In genomic region chr16:86865866-86866675, GRCh38 we compare ENCODE assay signal across 17 cellular contexts.
DNase-seq lines count a peak whose midpoint lies in the region; ATAC-seq, FAIRE-seq and TF ChIP-seq lines count a peak whose summit lies in the region.
"Had no signal": no experiment of that assay in that cellular context is flagged by ENCODE, and none has a peak within 500 bp of the region (broad histone marks: within the 10 kb centered on the region; RNA-seq: fewer than 3 reads in every experiment).

No MANE protein-coding gene starts in this region.

- ATAC-seq in GM19023 (IDR thresholded peaks at IDR 0.05; ENCODE audit: unreplicated experiment) = no peak
- ATAC-seq: activated CD8-positive, alpha-beta T cell treated with anti-CD3 and anti-CD28 coated beads for 36 hours; body of pancreas had no signal

- DNase-seq in H4 (ENCODE audit: low spot score) (peak; percentile 84), chondrocyte (ENCODE audit: low spot score) (peak; percentile 88), right atrium auricular region (ENCODE audit: low spot score) (peak; percentile 66), colonic mucosa (no peak), GM12891 (ENCODE audit: insufficient read length, low spot score) (no peak)
- DNase-seq in CD8-positive, alpha-beta memory T cell = no peak
- DNase-seq: activated CD8-positive, alpha-beta T cell treated with anti-CD3 and anti-CD28 coated beads for 36 hours; activated gamma-delta T cell; body of pancreas; C1 segment of cervical spinal cord; EL; NCI-H510A treated with DMSO at 0.1 percent for 48 hours; T1000 had no signal

- H3K27me3 Mint-ChIP-seq in chondrocyte (ENCODE audit: low read depth) = no peaks in the 10 kb centered on the region
- H3K27me3 Mint-ChIP-seq in CD8-positive, alpha-beta memory T cell = peaks cover 0 to 3% of the 10 kb centered on the region in 2 donors
- H3K27me3 Mint-ChIP-seq: activated CD8-positive, alpha-beta T cell treated with anti-CD3 and anti-CD28 coated beads for 36 hours had no signal

- POLR2A ChIA-PET in CD8-positive, alpha-beta memory T cell (lab: Charles Lee) = no interaction called here

- H3K4me3 Mint-ChIP-seq in chondrocyte (ENCODE audit: unreplicated experiment) = peak overlapping the region; percentile 5
- H3K4me3 Mint-ChIP-seq in CD8-positive, alpha-beta memory T cell = no peak overlapping the region
- H3K4me3 Mint-ChIP-seq: activated CD8-positive, alpha-beta T cell treated with anti-CD3 and anti-CD28 coated beads for 36 hours; stimulated activated naive CD8-positive, alpha-beta T cell treated with anti-CD3 and anti-CD28 coated beads, Interleukin-15, Interleukin-2, amounts not matched to agents 100 ng/mL and 50 ng/mL, for 24 hours had no signal

- H3K9me3 Mint-ChIP-seq in chondrocyte (ENCODE audit: low read depth) = no peaks in the 10 kb centered on the region
- H3K9me3 Mint-ChIP-seq in CD8-positive, alpha-beta memory T cell = peaks cover 0 to 5% (median 0%) of the 10 kb centered on the region in 5 donors
- H3K9me3 Mint-ChIP-seq: activated CD8-positive, alpha-beta T cell treated with anti-CD3 and anti-CD28 coated beads for 36 hours had no signal

- peak overlapping the region; percentile 43 for H3K4me2 ChIP-seq in skeletal muscle satellite cell (ENCODE audit: low read length)

- TF ChIP-seq CTCF in chondrocyte (IDR thresholded peaks at IDR 0.05) = peak; percentile 68
- TF ChIP-seq CTCF in right atrium auricular region (IDR thresholded peaks at IDR 0.05) = peak in 1 of 2 donors; percentile 19
- no peak for TF ChIP-seq CTCF in colonic mucosa (IDR thresholded peaks at IDR 0.05)

- no peak for FAIRE-seq in GM12891 (lab: Jason Lieb, UNC)

- no peak for TF ChIP-seq POLR2A in GM12891 (IDR thresholded peaks at IDR 0.05; ENCODE audit: low read depth, low read length)

- H3K4me1 ChIP-seq in right atrium auricular region (peaks cover 0 to 20% of the 10 kb centered on the region in 2 donors), skeletal muscle satellite cell (ENCODE audit: control insufficient read depth, insufficient read depth, low read length) (peaks cover 12% of the 10 kb centered on the region), colonic mucosa (no peaks in the 10 kb centered on the region)
- H3K4me1 ChIP-seq in CD8-positive, alpha-beta memory T cell (ENCODE audit: insufficient read depth, low read length) = no peaks in the 10 kb centered on the region
- H3K4me1 ChIP-seq: body of pancreas, HAP-1 had no signal

- H3K9me3 ChIP-seq in right atrium auricular region = no peaks in the 10 kb centered on the region
- peaks cover 4% of the 10 kb centered on the region for H3K9me3 ChIP-seq in skeletal muscle satellite cell (replicated peaks; ENCODE audit: low read length)
- H3K9me3 ChIP-seq in colonic mucosa = no peaks in the 10 kb centered on the region
- no peaks in the 10 kb centered on the region for H3K9me3 ChIP-seq in CD8-positive, alpha-beta memory T cell (ENCODE audit: low read length)
- H3K9me3 ChIP-seq: body of pancreas had no signal

- H3K27ac ChIP-seq in right atrium auricular region (peak overlapping the region; percentile 70 to 86), colonic mucosa (no peak overlapping the region)
- no peak overlapping the region for H3K27ac ChIP-seq in CD8-positive, alpha-beta memory T cell (ENCODE audit: low read depth, low read length)
- H3K27ac ChIP-seq: body of pancreas had no signal

- no peak overlapping the region for H3K4me3 ChIP-seq in right atrium auricular region
- H3K4me3 ChIP-seq in skeletal muscle satellite cell (ENCODE audit: low read length) = no peak overlapping the region
- no peak overlapping the region for H3K4me3 ChIP-seq in colonic mucosa
- no peak overlapping the region for H3K4me3 ChIP-seq in CD8-positive, alpha-beta memory T cell (ENCODE audit: low read length)
- H3K4me3 ChIP-seq: body of pancreas, HAP-1 had no signal

- CTCF ChIA-PET in CD8-positive, alpha-beta memory T cell (lab: Charles Lee) = no interaction called here

- H3K27ac Mint-ChIP-seq in chondrocyte (ENCODE audit: unreplicated experiment) = peak overlapping the region; percentile 94
- H3K27ac Mint-ChIP-seq in CD8-positive, alpha-beta memory T cell = no peak overlapping the region
- H3K27ac Mint-ChIP-seq: activated CD8-positive, alpha-beta T cell treated with anti-CD3 and anti-CD28 coated beads for 36 hours; stimulated activated naive CD8-positive, alpha-beta T cell treated with anti-CD3 and anti-CD28 coated beads, Interleukin-15, Interleukin-2, amounts not matched to agents 100 ng/mL and 50 ng/mL, for 24 hours had no signal

- H3K27me3 ChIP-seq in right atrium auricular region = no peaks in the 10 kb centered on the region
- H3K27me3 ChIP-seq in skeletal muscle satellite cell (ENCODE audit: control insufficient read depth, insufficient read depth, low read length) = no peaks in the 10 kb centered on the region
- H3K27me3 ChIP-seq in colonic mucosa = no peaks in the 10 kb centered on the region
- no peaks in the 10 kb centered on the region for H3K27me3 ChIP-seq in CD8-positive, alpha-beta memory T cell (ENCODE audit: insufficient read depth, low read length, poor library complexity, severe bottlenecking)
- H3K27me3 ChIP-seq: body of pancreas had no signal

- H3K36me3 ChIP-seq in right atrium auricular region (no peaks in the 10 kb centered on the region), skeletal muscle satellite cell (ENCODE audit: insufficient read depth, low read length) (no peaks in the 10 kb centered on the region), colonic mucosa (no peaks in the 10 kb centered on the region)
- H3K36me3 ChIP-seq in CD8-positive, alpha-beta memory T cell (ENCODE audit: insufficient read depth, low read length) = no peaks in the 10 kb centered on the region
- H3K36me3 ChIP-seq: HAP-1 had no signal

- H3K4me1 Mint-ChIP-seq in chondrocyte (ENCODE audit: low read depth) = peaks cover 47% of the 10 kb centered on the region
- no peaks in the 10 kb centered on the region for H3K4me1 Mint-ChIP-seq in CD8-positive, alpha-beta memory T cell

- no peaks in the 10 kb centered on the region for H3K36me3 Mint-ChIP-seq in chondrocyte (ENCODE audit: low read depth)
- H3K36me3 Mint-ChIP-seq in CD8-positive, alpha-beta memory T cell = no peaks in the 10 kb centered on the region

- no peak overlapping the region for H3K9ac ChIP-seq in skeletal muscle satellite cell (ENCODE audit: low read depth, low read length)
- H3K9ac ChIP-seq in colonic mucosa (ENCODE audit: low read depth in 2 of 2, low read length in 2 of 2) = no peak overlapping the region

- intact Hi-C loops in colonic mucosa (cut with DNase I) = no loop called here

TF ChIP-seq in GM12891, 5 proteins besides CTCF, POLR2A, EP300 and RAD21:
- TF ChIP-seq SPI1 (IDR thresholded peaks at IDR 0.05; ENCODE audit: low read depth, low read length) (no peak), PAX5 (IDR thresholded peaks at IDR 0.05; ENCODE audit: insufficient read depth, low read length, severe bottlenecking) (no peak), POU2F2 (IDR thresholded peaks at IDR 0.05; ENCODE audit: low read depth, low read length) (no peak), TAF1 (IDR thresholded peaks at IDR 0.05; ENCODE audit: low read depth, low read length) (no peak), POLR2AphosphoS5 (IDR thresholded peaks at IDR 0.05; ENCODE audit: low read depth, low read length) (no peak)
TF ChIP-seq in GM12891: peak in this region for 0.

Comparison
In these comparisons a context has a peak if more than half of its experiments do, and no peak if none do; other contexts are left out.
1. DNase-seq: peak in H4 (single experiment), chondrocyte (single experiment) and right atrium auricular region (single experiment); none in colonic mucosa (single experiment), CD8-positive, alpha-beta memory T cell (0 of 5) and GM12891 (single experiment).
2. H3K27ac ChIP-seq: peak in right atrium auricular region (2 of 2); none in colonic mucosa (single experiment) and CD8-positive, alpha-beta memory T cell (single experiment).